Comparison of ENCODE assay signal across 8 cellular contexts in genomic region chr13:78595819-78596700, GRCh38. TPM values are rescaled to one million over a fixed set of nuclear protein-coding genes. Genes with fewer than 3 reads are reported as not detected.
DNase-seq lines count a peak whose midpoint lies in the region; ATAC-seq, FAIRE-seq and TF ChIP-seq lines count a peak whose summit lies in the region.

No MANE protein-coding gene starts in this region.

- H3K4me1 ChIP-seq in skeletal muscle satellite cell (ENCODE audit: control insufficient read depth, insufficient read depth, low read length), result no peaks in the 10 kb centered on the region

- DNase-seq in NCI-H82 (lab: John Stamatoyannopoulos, UW), result peak; percentile 71
- DNase-seq in NCI-H82 treated with DMSO at 0.1 percent for 48 hours (lab: John Stamatoyannopoulos, UW; ENCODE audit: unreplicated experiment), result no peak
- peak; percentile 78 for DNase-seq in glutamatergic neuron
- DNase-seq in 8988T, result no peak
- no peak for DNase-seq in urothelium cell line (ENCODE audit: low spot score)

- H3K9ac ChIP-seq in skeletal muscle satellite cell (ENCODE audit: low read depth, low read length), result no peak overlapping the region

- H3K4me1 Mint-ChIP-seq in IgD-negative memory B cell (peaks cover 5 to 21% (median 11%) of the 10 kb centered on the region in 3 donors), glutamatergic neuron (ENCODE audit: low read depth, unreplicated experiment) (peaks cover 57% of the 10 kb centered on the region)

- TF ChIP-seq CTCF in glutamatergic neuron (IDR thresholded peaks at IDR 0.05; ENCODE audit: partially characterized antibody, unreplicated experiment), result no peak

- ATAC-seq in GM21737 (IDR thresholded peaks at IDR 0.05; ENCODE audit: unreplicated experiment), result no peak

- no peaks in the 10 kb centered on the region for H3K36me3 ChIP-seq in skeletal muscle satellite cell (ENCODE audit: insufficient read depth, low read length)

- peaks cover 70% of the 10 kb centered on the region for H3K27me3 Mint-ChIP-seq in IgD-negative memory B cell
- H3K27me3 Mint-ChIP-seq in glutamatergic neuron (ENCODE audit: unreplicated experiment), result peaks cover 28% of the 10 kb centered on the region

- peaks cover 2 to 17% (median 5%) of the 10 kb centered on the region in 3 donors for H3K9me3 Mint-ChIP-seq in IgD-negative memory B cell
- H3K9me3 Mint-ChIP-seq in glutamatergic neuron (ENCODE audit: unreplicated experiment), result peaks cover 39% of the 10 kb centered on the region

- no peak for FAIRE-seq in urothelium cell line (lab: Jason Lieb, UNC)

- H3K4me3 Mint-ChIP-seq in IgD-negative memory B cell (peak overlapping the region in 3 of 4 donors; percentile 63 to 82 (median 82)), glutamatergic neuron (ENCODE audit: unreplicated experiment) (peak overlapping the region; percentile 85)

- peak overlapping the region; percentile 77 for H3K4me2 ChIP-seq in skeletal muscle satellite cell (ENCODE audit: low read length)

- peaks cover 69% of the 10 kb centered on the region for H3K27me3 ChIP-seq in skeletal muscle satellite cell (ENCODE audit: control insufficient read depth, insufficient read depth, low read length)

- no peaks in the 10 kb centered on the region for H3K9me3 ChIP-seq in skeletal muscle satellite cell (replicated peaks; ENCODE audit: low read length)

- H3K4me3 ChIP-seq in skeletal muscle satellite cell (ENCODE audit: low read length), result peak overlapping the region; percentile 58

- peak overlapping the region; percentile 81 to 98 (median 97) for H3K27ac Mint-ChIP-seq in IgD-negative memory B cell
- H3K27ac Mint-ChIP-seq in glutamatergic neuron (ENCODE audit: unreplicated experiment), result no peak overlapping the region

- H3K36me3 Mint-ChIP-seq in IgD-negative memory B cell (no peaks in the 10 kb centered on the region), glutamatergic neuron (ENCODE audit: unreplicated experiment) (peaks cover 18% of the 10 kb centered on the region)

RNA-seq across cellular contexts. Expression of gene POU4F1, which starts 7.3 kb away (rescaled TPM):
- polyA plus RNA-seq in IgD-negative memory B cell, result not detected
- total RNA-seq in glutamatergic neuron (ENCODE audit: unreplicated experiment), result 125 TPM
- under 0.01 TPM in 1 of 2 replicates, not detected in the other for total RNA-seq in skeletal muscle satellite cell (2012; rRNA removed)

Comparison
In these comparisons a context has a peak if more than half of its experiments do, and no peak if none do; other contexts are left out.
1. DNase-seq: peak in NCI-H82 (single experiment) and glutamatergic neuron (single experiment); none in NCI-H82 treated with DMSO at 0.1 percent for 48 hours (single experiment), 8988T (single experiment) and urothelium cell line (single experiment).